20 cellular contexts compared by ENCODE assay signal in genomic region chr16:61812251-61812650, GRCh38.
DNase-seq lines count a peak whose midpoint lies in the region; FAIRE-seq and TF ChIP-seq lines count a peak whose summit lies in the region.
"Had no signal": no experiment of that assay in that cellular context is flagged by ENCODE, and none has a peak within 500 bp of the region (broad histone marks: within the 10 kb centered on the region; RNA-seq: fewer than 3 reads in every experiment).

No MANE protein-coding gene starts in this region.

- H2BK12ac ChIP-seq in H1 (ENCODE audit: low read depth, low read length), result no peak overlapping the region

- H3K56ac ChIP-seq in H1 (replicated peaks; ENCODE audit: insufficient read length, low read depth, low read length), result no peak overlapping the region

- POLR2A ChIA-PET in H1 (lab: Charles Lee; ENCODE audit: partially characterized antibody), result no interaction called here
- POLR2A ChIA-PET in MCF 10A (lab: Yijun Ruan, JAX), result no interaction called here

- DNase-seq in H1 (ENCODE audit: low read depth in 1 of 2, low spot score in 2 of 2) (peak in 1 of 2 experiments; percentile 15), iPS-NIHi11 (ENCODE audit: low spot score) (peak; percentile 11), MCF 10A (ENCODE audit: unreplicated experiment) (no peak), NCI-H1436 treated with DMSO at 0.1 percent for 48 hours (lab: John Stamatoyannopoulos, UW) (no peak)
- DNase-seq in stimulated activated CD4-positive, alpha-beta T cell treated with anti-CD3 and anti-CD28 coated beads, Interleukin-1b, Interleukin-23, amount 100 ng/mL, for 48 hours, result no peak
- DNase-seq: BE2C; C1 segment of cervical spinal cord; CD4-positive, CD25-positive, alpha-beta regulatory T cell; CD8-positive, alpha-beta memory T cell; COR-L47; DMS 273 treated with DMSO at 0.1 percent for 48 hours; DMS53; DND-41; GM23248; H9 had no signal

- no peak overlapping the region for H2BK15ac ChIP-seq in H1 (ENCODE audit: low read length)

- H3K23me2 ChIP-seq in H1 (ENCODE audit: low read depth, low read length), result no peaks in the 10 kb centered on the region

- no peak overlapping the region for H3K9ac ChIP-seq in HUES48 (ENCODE audit: low read depth, low read length)
- no peak overlapping the region for H3K9ac ChIP-seq in H1 (replicated peaks in 1 of 4; ENCODE audit: extremely low read depth in 1 of 4, low read depth in 3 of 4, low read length in 3 of 4)
- H3K9ac ChIP-seq: GM23248 had no signal

- H3K79me2 ChIP-seq in H1 (ENCODE audit: control insufficient read depth in 1 of 2, insufficient read depth in 2 of 2, low read length in 2 of 2), result no peaks in the 10 kb centered on the region

- TF ChIP-seq EP300 in H1 (IDR thresholded peaks at IDR 0.05; ENCODE audit: borderline replicate concordance in 1 of 2, low read depth in 2 of 2, low read length in 2 of 2), result no peak

- peaks cover 26% of the 10 kb centered on the region for H3K4me1 ChIP-seq in HUES48 (ENCODE audit: control insufficient read depth, insufficient read depth, low read length)
- peaks cover 0 to 6% (median under 1%) of the 10 kb centered on the region in 4 experiments; a peak in 2 of 7 replicates for H3K4me1 ChIP-seq in H1 (replicated peaks in 1 of 4; ENCODE audit: control insufficient read depth in 3 of 4, insufficient read depth in 4 of 4, low read length in 3 of 4)
- H3K4me1 ChIP-seq: BE2C had no signal

- FAIRE-seq in H1 (lab: Jason Lieb, UNC), result peak; percentile 63
- FAIRE-seq: G401.6, GM12891, GM19239, HTR-8/SVneo had no signal

- no peaks in the 10 kb centered on the region for H4K20me1 ChIP-seq in H1 (replicated peaks in 1 of 2; ENCODE audit: control insufficient read depth in 1 of 2, insufficient read depth in 2 of 2, low read length in 2 of 2)

- H3K36me3 Mint-ChIP-seq in MCF 10A (ENCODE audit: insufficient read depth, unreplicated experiment), result no peaks in the 10 kb centered on the region
- H3K36me3 Mint-ChIP-seq: CD4-positive, CD25-positive, alpha-beta regulatory T cell; CD8-positive, alpha-beta memory T cell had no signal

- no peak for TF ChIP-seq RAD21 in H1 (IDR thresholded peaks at IDR 0.05 in 1 of 2, conservative IDR thresholded peaks at IDR 0.05 in 1 of 2; ENCODE audit: low read depth in 2 of 2, low read length in 2 of 2)

- no peak overlapping the region for H3K14ac ChIP-seq in H1 (ENCODE audit: insufficient read length)

- no peak overlapping the region for H4K8ac ChIP-seq in H1 (ENCODE audit: extremely low read depth, insufficient read depth, low read length)

- H3K9me3 ChIP-seq in HUES48 (ENCODE audit: control insufficient read depth, insufficient read depth, low read length), result no peaks in the 10 kb centered on the region
- no peaks in the 10 kb centered on the region for H3K9me3 ChIP-seq in H1 (ENCODE audit: insufficient read depth in 2 of 2, low read depth in 1 of 2, low read length in 1 of 2)
- H3K9me3 ChIP-seq: BE2C had no signal

- H2AK5ac ChIP-seq in H1 (ENCODE audit: low read depth, low read length), result no peak overlapping the region

- H4K91ac ChIP-seq in H1 (replicated peaks; ENCODE audit: insufficient read length, low read length), result no peak overlapping the region

- TF ChIP-seq CTCF in H1 (IDR thresholded peaks at IDR 0.05; ENCODE audit: control extremely low read depth in 1 of 3, insufficient read depth in 1 of 3, low read depth in 1 of 3, low read length in 3 of 3) (no peak), MCF 10A (IDR thresholded peaks at IDR 0.05; ENCODE audit: unreplicated experiment) (no peak)

- H3K36me3 ChIP-seq in HUES48 (ENCODE audit: control insufficient read depth, insufficient read depth, low read length) (no peaks in the 10 kb centered on the region), H1 (ENCODE audit: control insufficient read depth in 2 of 4, insufficient read depth in 4 of 4, low read length in 3 of 4) (0 out of 8 replicates have a peak, but pooled peaks cover 0 to 2% (median 0%) of the 10 kb centered on the region in 4 experiments)
- H3K36me3 ChIP-seq: BE2C had no signal

- H3K27ac Mint-ChIP-seq in MCF 10A (ENCODE audit: low read depth, unreplicated experiment), result no peak overlapping the region
- H3K27ac Mint-ChIP-seq: CD4-positive, CD25-positive, alpha-beta regulatory T cell; CD8-positive, alpha-beta memory T cell had no signal

- TF ChIP-seq POLR2A in H1 (IDR thresholded peaks at IDR 0.05; ENCODE audit: control extremely low read depth in 1 of 2, low read depth in 2 of 2, low read length in 2 of 2), result no peak

- H3K4me1 Mint-ChIP-seq in MCF 10A (ENCODE audit: insufficient read depth, unreplicated experiment), result no peaks in the 10 kb centered on the region
- H3K4me1 Mint-ChIP-seq: CD4-positive, CD25-positive, alpha-beta regulatory T cell; CD8-positive, alpha-beta memory T cell had no signal

- no peaks in the 10 kb centered on the region for H3K79me1 ChIP-seq in H1 (ENCODE audit: low read depth, low read length)

- H3K27me3 ChIP-seq in HUES48 (ENCODE audit: control insufficient read depth, insufficient read depth, low read length), result no peaks in the 10 kb centered on the region
- no peaks in the 10 kb centered on the region for H3K27me3 ChIP-seq in H1 (replicated peaks in 1 of 4; ENCODE audit: control insufficient read depth in 3 of 4, extremely low read depth in 1 of 4, insufficient read depth in 3 of 4, low read length in 3 of 4)
- H3K27me3 ChIP-seq: BE2C had no signal

- no peak overlapping the region for H3K23ac ChIP-seq in H1 (ENCODE audit: insufficient read length)

- no peak overlapping the region for H3K4ac ChIP-seq in H1 (replicated peaks; ENCODE audit: insufficient read length, low read depth, low read length)

- no peak overlapping the region for H2AFZ ChIP-seq in H1 (ENCODE audit: low read length)
- H2AFZ ChIP-seq: GM23248 had no signal

- no peak overlapping the region for H3K4me3 Mint-ChIP-seq in MCF 10A (ENCODE audit: unreplicated experiment)
- H3K4me3 Mint-ChIP-seq: CD4-positive, CD25-positive, alpha-beta regulatory T cell; CD8-positive, alpha-beta memory T cell; H9 had no signal

- no TSS peak for BruUV-seq in MCF 10A (replicated peaks; lab: Mats Ljungman, UMichigan)

- H2BK120ac ChIP-seq in H1 (replicated peaks; ENCODE audit: low read depth, low read length), result no peak overlapping the region

- H4K5ac ChIP-seq in H1 (ENCODE audit: insufficient read length, low read depth, low read length), result no peak overlapping the region

- no peak overlapping the region for H3K4me2 ChIP-seq in H1 (ENCODE audit: insufficient read depth in 1 of 2, low read depth in 2 of 2, low read length in 2 of 2)

- H2BK20ac ChIP-seq in H1 (ENCODE audit: low read length), result no peak overlapping the region

- CTCF ChIA-PET in H1 (lab: Charles Lee; ENCODE audit: partially characterized antibody), result interaction anchor here (0.6 to 1.0 kb wide), 3 partner anchors 197 to 379 kb away, joined by 3 to 4 read pairs (median 4); no protein-coding TSS in a partner anchor
- CTCF ChIA-PET in MCF 10A (lab: Yijun Ruan, JAX), result no interaction called here

- peaks cover 14% of the 10 kb centered on the region for H3K27me3 Mint-ChIP-seq in MCF 10A (ENCODE audit: insufficient read depth, unreplicated experiment)
- H3K27me3 Mint-ChIP-seq: CD4-positive, CD25-positive, alpha-beta regulatory T cell; CD8-positive, alpha-beta memory T cell had no signal

- intact Hi-C loops in MCF 10A (cut with micrococcal nuclease), result no loop called here

- H3K9me3 Mint-ChIP-seq in MCF 10A (ENCODE audit: unreplicated experiment), result no peaks in the 10 kb centered on the region
- H3K9me3 Mint-ChIP-seq: H9 had no signal

- no peak overlapping the region for H3K18ac ChIP-seq in H1 (ENCODE audit: extremely low read depth, low read length)

- H3K4me3 ChIP-seq in HUES48 (ENCODE audit: low read depth, low read length) (no peak overlapping the region), H1 (ENCODE audit: extremely low read depth in 1 of 4, insufficient read depth in 2 of 4, low read depth in 3 of 4, low read length in 4 of 4) (no peak overlapping the region)
- H3K4me3 ChIP-seq: GM23248 had no signal

- H3K27ac ChIP-seq in HUES48 (ENCODE audit: low read depth, low read length) (peak overlapping the region; percentile 21), H1 (ENCODE audit: low read depth, low read length) (no peak overlapping the region)
- H3K27ac ChIP-seq: GM23248 had no signal

- no peak overlapping the region for H2BK5ac ChIP-seq in H1 (ENCODE audit: low read depth, low read length)

TF ChIP-seq in H1, 55 proteins besides CTCF, POLR2A, EP300 and RAD21:
- TF ChIP-seq NANOG (IDR thresholded peaks at IDR 0.05; ENCODE audit: insufficient read depth, low read depth, low read length, poor library complexity, severe bottlenecking) (peak; percentile 80), MAFK (IDR thresholded peaks at IDR 0.05; ENCODE audit: low read depth, low read length) (no peak)
